ENCODE assay signal across 8 cellular contexts in genomic region chr10:125343118-125343752, GRCh38.
A peak's percentile ranks its signal among the peaks of the same experiment; 100 is the strongest.
DNase-seq lines count a peak whose midpoint lies in the region; ATAC-seq and TF ChIP-seq lines count a peak whose summit lies in the region.

No MANE protein-coding gene starts in this region.

- H3K9me2 ChIP-seq in PC-3 (replicated peaks; ENCODE audit: low read length) = no peaks in the 10 kb centered on the region

- CTCF ChIA-PET in PC-3 (lab: Charles Lee) = no interaction called here

- no peak for TF ChIP-seq EP300 in stomach (IDR thresholded peaks at IDR 0.05)

- H3K9me3 ChIP-seq in PC-3 (ENCODE audit: low read length) = no peaks in the 10 kb centered on the region
- H3K9me3 ChIP-seq in stomach = no peaks in the 10 kb centered on the region

- H3K27me3 ChIP-seq in PC-3 (ENCODE audit: low read length) (no peaks in the 10 kb centered on the region), foreskin keratinocyte (peaks cover 5% of the 10 kb centered on the region), stomach (no peaks in the 10 kb centered on the region)

- H3K4me1 ChIP-seq in PC-3 (ENCODE audit: insufficient read depth, low read length) (peaks cover 5% of the 10 kb centered on the region; the same call in 1 of the 2 replicates), foreskin keratinocyte (no peaks in the 10 kb centered on the region), stomach (no peaks in the 10 kb centered on the region)

- peak; percentile 64 for TF ChIP-seq CTCF in PC-3 (conservative IDR thresholded peaks at IDR 0.05; ENCODE audit: low read depth, low read length)
- peak; percentile 71 for TF ChIP-seq CTCF in foreskin keratinocyte (conservative IDR thresholded peaks at IDR 0.05)
- peak in 5 of 7 experiments; percentile 18 to 49 (median 37) for TF ChIP-seq CTCF in stomach (IDR thresholded peaks at IDR 0.05)

- H3K36me3 ChIP-seq in PC-3 (ENCODE audit: low read depth, low read length) (no peaks in the 10 kb centered on the region), stomach (no peaks in the 10 kb centered on the region)

- 62 to 69% (median 66%) methylated on average over 9 of the region's 9 CpGs for WGBS in stomach, 5 donors

- no TSS peak for BruUV-seq in PC-3 (replicated peaks; lab: Mats Ljungman, UMichigan)

- POLR2A ChIA-PET in PC-3 (lab: Charles Lee; ENCODE audit: unreplicated experiment) = no interaction called here

- H3K4me3 ChIP-seq in PC-3 (ENCODE audit: low read length) (no peak overlapping the region), stomach (no peak overlapping the region)

- intact Hi-C loops in PC-3 (cut with micrococcal nuclease) = loop anchor here (1.0 to 10.0 kb wide), 3 partner anchors 182 to 352 kb away; no protein-coding TSS in a partner anchor
- intact Hi-C loops in stomach (cut with DNase I; ENCODE audit: low total_unique reads) = no loop called here

- no peak overlapping the region for H3K27ac ChIP-seq in PC-3 (ENCODE audit: low read length)
- no peak overlapping the region for H3K27ac ChIP-seq in foreskin keratinocyte
- H3K27ac ChIP-seq in stomach = no peak overlapping the region

- H3F3A ChIP-seq in PC-3 (ENCODE audit: low read length, unreplicated experiment) = no peaks in the 10 kb centered on the region

- ATAC-seq in PC-3 = no peak
- peak; percentile 44 for ATAC-seq in foreskin keratinocyte
- no peak for ATAC-seq in HG03439 (IDR thresholded peaks at IDR 0.05; ENCODE audit: unreplicated experiment)

- no peaks in the 10 kb centered on the region for H4K20me1 ChIP-seq in PC-3 (ENCODE audit: low read length)

- H2AFZ ChIP-seq in PC-3 (ENCODE audit: low read length) = no peak overlapping the region

- DNase-seq in NCI-H2227 (lab: John Stamatoyannopoulos, UW; ENCODE audit: unreplicated experiment) (peak; percentile 1), NCI-H2227 treated with DMSO at 0.1 percent for 48 hours (lab: John Stamatoyannopoulos, UW) (no peak), PC-3 (peak; percentile 55), foreskin keratinocyte (peak in 1 of 2 donors; percentile 13), stomach (no peak), NCI-H1930 (lab: John Stamatoyannopoulos, UW) (no peak), NCI-H345 treated with DMSO at 0.1 percent for 48 hours (lab: John Stamatoyannopoulos, UW; ENCODE audit: unreplicated experiment) (no peak)

- no peaks in the 10 kb centered on the region for H3K79me2 ChIP-seq in PC-3 (ENCODE audit: low read length)

- no peak for TF ChIP-seq POLR2A in stomach (IDR thresholded peaks at IDR 0.05)

- H3K9ac ChIP-seq in PC-3 (ENCODE audit: low read length) = no peak overlapping the region

- H3K4me2 ChIP-seq in PC-3 (ENCODE audit: low read length) = no peak overlapping the region

Comparison
In these comparisons a context has a peak if more than half of its experiments do, and no peak if none do; other contexts are left out.
1. DNase-seq: peak in NCI-H2227 (single experiment) and PC-3 (single experiment); none in NCI-H2227 treated with DMSO at 0.1 percent for 48 hours (single experiment), stomach (single experiment), NCI-H1930 (0 of 2) and NCI-H345 treated with DMSO at 0.1 percent for 48 hours (single experiment).
2. Peak in every context shown above with its lines, with median percentiles within 50 percentile points of each other: CTCF ChIP-seq.